Comparison of ENCODE assay signal across 8 cellular contexts in the genomic region with DNA sequence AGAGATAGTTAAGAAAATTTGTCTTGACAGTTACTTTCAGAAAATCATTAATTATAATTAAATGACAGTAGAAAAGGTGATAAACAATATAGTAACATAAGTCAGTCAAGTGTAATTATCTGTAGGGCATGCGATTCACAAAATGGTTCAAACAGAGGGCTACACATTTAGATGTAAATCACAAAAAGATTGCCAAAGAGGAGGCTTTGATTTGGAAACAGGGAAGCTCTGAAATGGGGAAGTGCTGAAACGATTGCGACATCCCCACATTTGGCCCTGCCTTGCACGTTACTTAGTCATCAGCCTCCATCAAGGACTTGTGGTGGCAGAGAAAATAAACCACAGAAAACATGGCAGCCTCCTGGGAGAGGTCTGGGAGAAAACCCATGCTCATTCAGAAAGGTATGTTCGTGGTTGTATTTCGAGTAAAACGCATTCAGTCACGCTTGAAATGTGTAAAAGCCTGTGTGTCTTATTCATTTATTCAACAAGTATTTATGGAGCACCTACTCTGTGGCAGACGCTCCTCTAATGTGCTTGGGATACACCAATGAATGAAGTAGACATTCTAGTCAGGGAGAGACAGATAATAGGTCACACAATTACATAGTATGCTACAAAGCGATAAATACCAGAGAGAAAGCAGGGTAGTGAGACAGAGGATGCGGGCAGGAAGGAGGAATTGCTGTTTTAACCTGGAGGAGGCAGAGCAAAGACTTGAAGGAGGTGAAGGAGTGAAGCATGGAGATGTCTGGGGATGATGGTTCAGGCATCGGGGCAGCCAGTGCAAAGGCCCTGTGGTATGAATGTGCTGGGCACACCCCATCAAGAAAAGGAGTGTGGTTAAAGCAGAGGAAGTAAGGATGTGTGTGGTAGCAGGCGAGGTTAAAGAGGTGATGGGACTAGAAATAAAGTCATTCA. TPM values are rescaled to one million over a fixed set of nuclear protein-coding genes. Genes with fewer than 3 reads are reported as not detected.
DNase-seq lines count a peak whose midpoint lies in the region; ATAC-seq, FAIRE-seq and TF ChIP-seq lines count a peak whose summit lies in the region.

No MANE protein-coding gene starts in this region.

- H3K27ac ChIP-seq in kidney (ENCODE audit: low read depth in 2 of 2, low read length in 2 of 2) (no peak overlapping the region), testis (no peak overlapping the region)

- ATAC-seq in HG02885 (IDR thresholded peaks at IDR 0.05; ENCODE audit: poor library complexity, unreplicated experiment): peak; percentile 70

- no peak for TF ChIP-seq CTCF in kidney (IDR thresholded peaks at IDR 0.05; ENCODE audit: borderline replicate concordance, extremely low read depth, insufficient read depth)
- TF ChIP-seq CTCF in testis (IDR thresholded peaks at IDR 0.05): no peak

- H3K27me3 ChIP-seq in adipocyte (replicated peaks; ENCODE audit: control insufficient read depth, insufficient read depth, low read length) (peaks cover 3% of the 10 kb centered on the region), testis (no peaks in the 10 kb centered on the region)

- H3K4me1 ChIP-seq in adipocyte (ENCODE audit: control insufficient read depth, insufficient read depth, low read length): peaks cover 13% of the 10 kb centered on the region
- peaks cover 2 to 7% of the 10 kb centered on the region in 2 donors for H3K4me1 ChIP-seq in kidney (ENCODE audit: control insufficient read depth in 1 of 2, insufficient read depth in 1 of 2, low read depth in 1 of 2, low read length in 2 of 2)
- H3K4me1 ChIP-seq in testis: peaks cover 16% of the 10 kb centered on the region

- FAIRE-seq in GM18507 (lab: Jason Lieb, UNC) (peak; percentile 97), kidney (lab: Jason Lieb, UNC) (no peak)

- H3K4me3 ChIP-seq in adipocyte (ENCODE audit: low read length) (peak overlapping the region; percentile 21), kidney (ENCODE audit: low read length in 2 of 2) (no peak overlapping the region), testis (no peak overlapping the region)

- H3K9ac ChIP-seq in adipocyte (ENCODE audit: low read length) (no peak overlapping the region), kidney (ENCODE audit: low read length in 2 of 2) (no peak overlapping the region)

- intact Hi-C loops in kidney (cut with DNase I) (no loop called here), testis (cut with DNase I; ENCODE audit: low total_unique reads) (no loop called here)

- no peaks in the 10 kb centered on the region for H3K9me3 ChIP-seq in adipocyte (ENCODE audit: control insufficient read depth, low read length)
- H3K9me3 ChIP-seq in kidney (ENCODE audit: control insufficient read depth in 1 of 2, low read length in 2 of 2): no peaks in the 10 kb centered on the region
- H3K9me3 ChIP-seq in testis: no peaks in the 10 kb centered on the region

- H3K36me3 ChIP-seq in adipocyte (ENCODE audit: control insufficient read depth, insufficient read depth, low read length, severe bottlenecking) (no peaks in the 10 kb centered on the region), kidney (ENCODE audit: control insufficient read depth in 1 of 2, insufficient read depth in 2 of 2, low read length in 2 of 2) (no peaks in the 10 kb centered on the region), testis (ENCODE audit: low read depth, missing control alignments) (no peaks in the 10 kb centered on the region)

- no peak for TF ChIP-seq POLR2A in testis (IDR thresholded peaks at IDR 0.05)

- DNase-seq in AG08395 (ENCODE audit: low spot score): peak; percentile 89
- no peak for DNase-seq in GM18507 (ENCODE audit: extremely low spot score, insufficient read length, low read depth)
- peak; percentile 16 for DNase-seq in NCI-H2107 (lab: John Stamatoyannopoulos, UW)
- peak; percentile 99 for DNase-seq in adipocyte (ENCODE audit: low read depth)
- peak; percentile 81 for DNase-seq in kidney
- DNase-seq in testis: peak; percentile 59
- DNase-seq in NCI-H446 (lab: John Stamatoyannopoulos, UW): no peak

- WGBS in testis, 2 donors: 79 to 81% methylated on average over 13 of the region's 13 CpGs

RNA-seq across cellular contexts. Expression of a gene that starts 7.8 kb away (rescaled TPM):
- 124 TPM for total RNA-seq in kidney
- 61.5 TPM for polyA plus RNA-seq in kidney (ENCODE audit: insufficient read depth, low read depth, low replicate concordance)
- 10 to 100 TPM; 51.7 to 95.1 TPM for total RNA-seq in testis
- 17.8 TPM for polyA plus RNA-seq in testis (ENCODE audit: insufficient read depth, low read depth, low replicate concordance)

Comparison
In these comparisons a context has a peak if more than half of its experiments do, and no peak if none do; other contexts are left out.
1. DNase-seq: peak in AG08395 (single experiment), NCI-H2107 (single experiment), adipocyte (single experiment), kidney (single experiment) and testis (single experiment); none in GM18507 (single experiment) and NCI-H446 (0 of 2).